Comparison of ENCODE assay signal across 17 cellular contexts in genomic region chr5:43315697-43316096, GRCh38. TPM values are rescaled to one million over a fixed set of nuclear protein-coding genes. Genes with fewer than 3 reads are reported as not detected.
A peak's percentile ranks its signal among the peaks of the same experiment; 100 is the strongest.
DNase-seq lines count a peak whose midpoint lies in the region; ATAC-seq and TF ChIP-seq lines count a peak whose summit lies in the region.
"Had no signal": no experiment of that assay in that cellular context is flagged by ENCODE, and none has a peak within 500 bp of the region (broad histone marks: within the 10 kb centered on the region; RNA-seq: fewer than 3 reads in every experiment).

No MANE protein-coding gene starts in this region.

- peak overlapping the region; percentile 85 for H3K27ac Mint-ChIP-seq in T-helper 1 cell treated with Interleukin-12 subunit alpha and Interleukin-12 subunit beta and Interleukin-4 antibody, amounts not matched to agents 30 μg/mL and 1 μg/mL, for 36 hours
- H3K27ac Mint-ChIP-seq in brain (peak overlapping the region in 4 of 5 experiments; percentile 94 to 99 (median 98)), nephron progenitor cell (no peak overlapping the region)
- H3K27ac Mint-ChIP-seq in stimulated activated memory B cell treated with anti-CD40 and anti-IgM and Interleukin-4, amounts not matched to agents 10 μg/mL and 1 μg/mL and 100 μg/mL, for 72 hours = peak overlapping the region; percentile 93
- H3K27ac Mint-ChIP-seq: CD8-positive, alpha-beta T cell had no signal

- H3K27me3 Mint-ChIP-seq in T-helper 1 cell treated with Interleukin-12 subunit alpha and Interleukin-12 subunit beta and Interleukin-4 antibody, amounts not matched to agents 30 μg/mL and 1 μg/mL, for 36 hours (ENCODE audit: low read depth) = no peaks in the 10 kb centered on the region
- peaks cover 21% of the 10 kb centered on the region for H3K27me3 Mint-ChIP-seq in brain
- H3K27me3 Mint-ChIP-seq in stimulated activated memory B cell treated with anti-CD40 and anti-IgM and Interleukin-4, amounts not matched to agents 10 μg/mL and 1 μg/mL and 100 μg/mL, for 72 hours = no peaks in the 10 kb centered on the region
- H3K27me3 Mint-ChIP-seq in nephron progenitor cell (ENCODE audit: low read depth, poor library complexity) = peaks cover 5% of the 10 kb centered on the region

- peaks cover 14% of the 10 kb centered on the region for H3K36me3 Mint-ChIP-seq in T-helper 1 cell treated with Interleukin-12 subunit alpha and Interleukin-12 subunit beta and Interleukin-4 antibody, amounts not matched to agents 30 μg/mL and 1 μg/mL, for 36 hours (ENCODE audit: low read depth)
- H3K36me3 Mint-ChIP-seq in brain (peaks cover 16% of the 10 kb centered on the region), nephron progenitor cell (ENCODE audit: low read depth) (peaks cover 19% of the 10 kb centered on the region)
- peaks cover 11% of the 10 kb centered on the region for H3K36me3 Mint-ChIP-seq in stimulated activated memory B cell treated with anti-CD40 and anti-IgM and Interleukin-4, amounts not matched to agents 10 μg/mL and 1 μg/mL and 100 μg/mL, for 72 hours

- ATAC-seq in stimulated activated memory B cell treated with anti-CD40 and anti-IgM and Interleukin-4, amounts not matched to agents 10 μg/mL and 1 μg/mL and 100 μg/mL, for 72 hours = no peak
- ATAC-seq in sciatic nerve = no peak
- ATAC-seq: body of pancreas; CD8-positive, alpha-beta T cell had no signal

- intact Hi-C loops in sciatic nerve (cut with DNase I) = no loop called here

- TF ChIP-seq CTCF in brain (conservative IDR thresholded peaks at IDR 0.05) = no peak
- TF ChIP-seq CTCF in nephron progenitor cell (IDR thresholded peaks at IDR 0.05) = no peak

- peak; percentile 73 for DNase-seq in activated effector memory CD4-positive, alpha-beta T cell treated with anti-CD3 and anti-CD28 coated beads, Interleukin-2, amount 50 U/mL, for 16 hours
- no peak for DNase-seq in activated effector memory CD4-positive, alpha-beta T cell treated with Interleukin-2 at 50 U/mL for 16 hours
- DNase-seq in cerebellar cortex (ENCODE audit: low spot score) (no peak), sciatic nerve (ENCODE audit: low spot score) (no peak), nephron progenitor cell (no peak)
- DNase-seq: body of pancreas; CD8-positive, alpha-beta T cell; H7; hippocampal formation; midbrain; NCI-H2081; NCI-H69; ovary; WERI-Rb-1 had no signal

- H3K4me1 Mint-ChIP-seq in T-helper 1 cell treated with Interleukin-12 subunit alpha and Interleukin-12 subunit beta and Interleukin-4 antibody, amounts not matched to agents 30 μg/mL and 1 μg/mL, for 36 hours (ENCODE audit: low read depth) = peaks cover 40% of the 10 kb centered on the region
- peaks cover 58% of the 10 kb centered on the region for H3K4me1 Mint-ChIP-seq in brain
- H3K4me1 Mint-ChIP-seq in stimulated activated memory B cell treated with anti-CD40 and anti-IgM and Interleukin-4, amounts not matched to agents 10 μg/mL and 1 μg/mL and 100 μg/mL, for 72 hours = peaks cover 34% of the 10 kb centered on the region
- peaks cover 39% of the 10 kb centered on the region for H3K4me1 Mint-ChIP-seq in nephron progenitor cell

- peaks cover 19% of the 10 kb centered on the region for H3K9me3 Mint-ChIP-seq in T-helper 1 cell treated with Interleukin-12 subunit alpha and Interleukin-12 subunit beta and Interleukin-4 antibody, amounts not matched to agents 30 μg/mL and 1 μg/mL, for 36 hours
- peaks cover 0 to 8% (median 0%) of the 10 kb centered on the region in 5 experiments for H3K9me3 Mint-ChIP-seq in brain
- peaks cover 3% of the 10 kb centered on the region for H3K9me3 Mint-ChIP-seq in stimulated activated memory B cell treated with anti-CD40 and anti-IgM and Interleukin-4, amounts not matched to agents 10 μg/mL and 1 μg/mL and 100 μg/mL, for 72 hours
- H3K9me3 Mint-ChIP-seq in nephron progenitor cell = peaks cover 41% of the 10 kb centered on the region
- H3K9me3 Mint-ChIP-seq: CD8-positive, alpha-beta T cell had no signal

- no peak overlapping the region for H3K4me3 Mint-ChIP-seq in T-helper 1 cell treated with Interleukin-12 subunit alpha and Interleukin-12 subunit beta and Interleukin-4 antibody, amounts not matched to agents 30 μg/mL and 1 μg/mL, for 36 hours
- H3K4me3 Mint-ChIP-seq in brain = peak overlapping the region in 3 of 5 experiments; percentile 10 to 99 (median 41)
- H3K4me3 Mint-ChIP-seq in stimulated activated memory B cell treated with anti-CD40 and anti-IgM and Interleukin-4, amounts not matched to agents 10 μg/mL and 1 μg/mL and 100 μg/mL, for 72 hours = no peak overlapping the region
- no peak overlapping the region for H3K4me3 Mint-ChIP-seq in nephron progenitor cell
- H3K4me3 Mint-ChIP-seq: CD8-positive, alpha-beta T cell had no signal

RNA-seq across cellular contexts. Expression of gene HMGCS1, which starts 2.5 kb away (rescaled TPM):
- 35.3 TPM for polyA plus RNA-seq in brain (ENCODE audit: insufficient read depth, low read depth, low replicate concordance)
- 115 TPM for total RNA-seq in sciatic nerve

Comparison
In these comparisons a context has a peak if more than half of its experiments do, and no peak if none do; other contexts are left out.
1. H3K4me3 Mint-ChIP-seq: peak in brain (3 of 5); none in T-helper 1 cell treated with Interleukin-12 subunit alpha and Interleukin-12 subunit beta and Interleukin-4 antibody, amounts not matched to agents 30 μg/mL and 1 μg/mL, for 36 hours (single experiment), stimulated activated memory B cell treated with anti-CD40 and anti-IgM and Interleukin-4, amounts not matched to agents 10 μg/mL and 1 μg/mL and 100 μg/mL, for 72 hours (single experiment) and nephron progenitor cell (single experiment).